In the genomic region with DNA sequence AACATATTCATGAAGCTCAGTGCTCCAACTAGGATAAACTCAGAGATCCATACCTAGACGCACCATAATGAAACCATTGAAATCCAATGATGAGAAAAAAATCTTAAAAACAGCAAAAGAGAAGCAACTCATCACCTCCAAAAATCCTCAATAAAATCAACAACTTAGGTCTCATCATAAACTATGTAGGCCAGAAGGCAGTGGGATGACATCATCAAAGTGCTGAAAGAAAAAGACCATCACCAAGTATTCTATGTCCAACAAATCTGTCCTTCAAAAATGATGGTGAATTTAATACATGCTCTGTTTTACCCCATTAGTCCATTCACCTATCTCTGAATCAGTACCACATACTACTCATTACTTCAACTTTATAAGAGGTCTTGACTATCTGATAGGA, we compare ENCODE assay signal across 32 cellular contexts.
"Had no signal": no experiment of that assay in that cellular context is flagged by ENCODE, and none has a peak within 500 bp of the region (broad histone marks: within the 10 kb centered on the region; RNA-seq: fewer than 3 reads in every experiment).

No MANE protein-coding gene starts in this region.

- ATAC-seq: activated CD8-positive, alpha-beta T cell treated with anti-CD3 and anti-CD28 coated beads for 36 hours; activated naive CD4-positive, alpha-beta T cell treated with anti-CD3 and anti-CD28 coated beads, Interleukin-2, amount 50 U/mL, for 72 hours; activated T-cell treated with anti-CD3 and anti-CD28 coated beads, Interleukin-2, amount 50 U/mL, for 4 hours; activated T-cell treated with anti-CD3 and anti-CD28 coated beads, Interleukin-2, amount 50 U/mL, for 72 hours; activated T-helper 17 cell treated with anti-CD3 and anti-CD28 coated beads, Interleukin-2, amount 50 U/mL, for 72 hours; body of pancreas had no signal

- H3K9me3 ChIP-seq: adrenal gland, body of pancreas, breast epithelium had no signal

- H3K27ac ChIP-seq: adrenal gland, body of pancreas, brain microvascular endothelial cell, breast epithelium, VCaP had no signal

- H3K27me3 ChIP-seq: adrenal gland, body of pancreas, brain microvascular endothelial cell, breast epithelium had no signal

- H3K4me1 ChIP-seq: adrenal gland, body of pancreas, breast epithelium had no signal

- H3K4me3 ChIP-seq: adrenal gland, body of pancreas, breast epithelium had no signal

- H3K36me3 ChIP-seq: adrenal gland, brain microvascular endothelial cell, breast epithelium had no signal

- FAIRE-seq: TTC549 had no signal

- DNase-seq: activated B cell treated with CpG ODN at 0.5 μM for 24 hours; activated CD4-positive, alpha-beta memory T cell treated with anti-CD3 and anti-CD28 coated beads for 36 hours; activated CD4-positive, alpha-beta T cell treated with anti-CD3 and anti-CD28 coated beads for 4 hours; activated CD4-positive, alpha-beta T cell treated with anti-CD3 and anti-CD28 coated beads, Interleukin-2, amount 10 ng/mL, durations not matched to agents 24 days and 14 days; activated CD4-positive, alpha-beta T cell treated with anti-CD3 and anti-CD28 coated beads, Interleukin-2, amount 50 U/mL, for 1 hour; activated CD4-positive, alpha-beta T cell treated with anti-CD3 and anti-CD28 coated beads, Interleukin-2, amount 50 U/mL, for 4 hours; activated CD4-positive, CD25-positive, alpha-beta regulatory T cell treated with anti-CD3 and anti-CD28 coated beads, Interleukin-2, amount 50 U/mL, for 72 hours; activated CD8-positive, alpha-beta memory T cell treated with anti-CD3 and anti-CD28 coated beads, Interleukin-2, amount 50 U/mL, for 4 hours; activated CD8-positive, alpha-beta T cell treated with anti-CD3 and anti-CD28 coated beads for 36 hours; activated effector memory CD4-positive, alpha-beta T cell treated with anti-CD3 and anti-CD28 coated beads, Interleukin-2, amount 50 U/mL, for 16 hours; activated gamma-delta T cell treated with Interleukin-2 at 50 U/mL for 16 hours; activated naive CD4-positive, alpha-beta T cell; activated naive CD4-positive, alpha-beta T cell treated with anti-CD3 and anti-CD28 coated beads for 36 hours; activated naive CD4-positive, alpha-beta T cell treated with anti-CD3 and anti-CD28 coated beads, Interleukin-2, amount 50 U/mL, for 16 hours; activated naive CD8-positive, alpha-beta T cell treated with anti-CD3 and anti-CD28 coated beads for 36 hours; activated T-cell treated with anti-CD3 and anti-CD28 coated beads for 4 hours; activated T-cell treated with anti-CD3 and anti-CD28 coated beads, Interleukin-2, amount 50 U/mL, for 1 hour; activated T-cell treated with anti-CD3 and anti-CD28 coated beads, Interleukin-2, amount 50 U/mL, for 4 hours; activated T-cell treated with anti-CD3 and anti-CD28 coated beads, Interleukin-2, amount 50 U/mL, for 72 hours; adrenal gland; amniotic stem cell; aorta; body of pancreas; brain microvascular endothelial cell; central memory CD4-positive, alpha-beta T cell; T-helper 2 cell; T-helper 9 cell had no signal
